ENCODE assay signal across 8 cellular contexts in the genomic region with DNA sequence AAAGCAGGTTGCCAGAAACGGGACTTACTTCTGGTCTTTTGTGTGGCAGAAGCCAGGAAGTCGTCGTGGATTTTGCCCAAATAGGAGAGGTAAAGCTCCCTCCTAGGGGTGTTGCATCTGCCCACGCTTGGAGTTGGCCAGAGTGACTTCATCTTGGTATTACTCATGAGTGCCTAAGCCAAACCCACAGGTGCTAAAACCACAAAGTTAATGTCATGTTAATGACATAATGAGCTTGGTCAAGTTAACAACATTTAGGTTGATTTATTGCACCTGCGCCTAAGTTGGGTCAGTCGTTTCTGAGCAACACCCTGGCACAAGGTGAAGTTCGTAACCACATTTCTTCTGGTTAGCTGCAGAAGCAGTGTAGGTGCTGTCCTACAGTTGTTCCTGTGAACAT.
A peak's percentile ranks its signal among the peaks of the same experiment; 100 is the strongest.
DNase-seq lines count a peak whose midpoint lies in the region; ATAC-seq lines count a peak whose summit lies in the region.

No MANE protein-coding gene starts in this region.

- DNase-seq in activated T-cell treated with anti-CD3 and anti-CD28 coated beads for 4 hours (peak; percentile 8), DMS114 treated with DMSO at 0.1 percent for 48 hours (lab: John Stamatoyannopoulos, UW; ENCODE audit: unreplicated experiment) (no peak), NCI-H345 (lab: John Stamatoyannopoulos, UW) (no peak), COLO668 (lab: John Stamatoyannopoulos, UW; ENCODE audit: unreplicated experiment) (no peak)
- DNase-seq in stimulated activated CD4-positive, alpha-beta T cell treated with anti-CD3 and anti-CD28 coated beads, Interleukin-1b, Interleukin-23, amount 100 ng/mL, for 48 hours: peak; percentile 39

- peak; percentile 71 for ATAC-seq in GM19372 (IDR thresholded peaks at IDR 0.05; ENCODE audit: low read depth, unreplicated experiment)
- ATAC-seq in HG03354 (IDR thresholded peaks at IDR 0.05; ENCODE audit: poor library complexity, severe bottlenecking, unreplicated experiment): peak; percentile 76
- ATAC-seq in GM18517 (IDR thresholded peaks at IDR 0.05; ENCODE audit: unreplicated experiment): no peak

Comparison
In these comparisons a context has a peak if more than half of its experiments do, and no peak if none do; other contexts are left out.
1. DNase-seq: peak in activated T-cell treated with anti-CD3 and anti-CD28 coated beads for 4 hours (single experiment) and stimulated activated CD4-positive, alpha-beta T cell treated with anti-CD3 and anti-CD28 coated beads, Interleukin-1b, Interleukin-23, amount 100 ng/mL, for 48 hours (single experiment); none in DMS114 treated with DMSO at 0.1 percent for 48 hours (single experiment), NCI-H345 (single experiment) and COLO668 (single experiment).